ENCODE assay signal across 17 cellular contexts in the genomic region with DNA sequence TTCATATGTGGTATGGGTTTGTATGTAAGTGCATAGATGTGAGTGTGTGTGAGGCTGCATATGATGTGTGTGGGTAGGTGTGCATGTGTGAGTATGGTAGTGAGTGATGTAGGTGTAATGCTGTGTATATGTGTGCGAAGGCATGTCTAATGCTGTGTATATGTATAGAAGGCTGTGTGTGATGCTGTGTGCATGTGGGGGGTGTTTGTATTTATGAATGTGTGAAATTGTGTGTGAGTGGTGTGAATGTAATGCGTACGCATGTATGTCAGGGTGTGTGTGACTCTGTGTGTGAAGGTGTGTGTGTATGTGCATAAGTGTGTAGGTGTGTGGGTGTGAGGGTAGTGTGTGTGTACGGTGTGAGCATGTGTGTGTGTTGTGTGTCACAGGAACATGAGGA.
A peak's percentile ranks its signal among the peaks of the same experiment; 100 is the strongest.
DNase-seq lines count a peak whose midpoint lies in the region; ATAC-seq, FAIRE-seq and TF ChIP-seq lines count a peak whose summit lies in the region.
"Had no signal": no experiment of that assay in that cellular context is flagged by ENCODE, and none has a peak within 500 bp of the region (broad histone marks: within the 10 kb centered on the region; RNA-seq: fewer than 3 reads in every experiment).

No MANE protein-coding gene starts in this region.

- no peaks in the 10 kb centered on the region for H3K79me2 ChIP-seq in trophoblast cell (ENCODE audit: control insufficient read depth, insufficient read depth, low read length, poor library complexity)

- CTCF ChIA-PET in naive thymus-derived CD4-positive, alpha-beta T cell (lab: Charles Lee): no interaction called here

- FAIRE-seq in RCC 7860 (lab: Jason Lieb, UNC): no peak
- FAIRE-seq: GM12892 had no signal

- POLR2A ChIA-PET in naive thymus-derived CD4-positive, alpha-beta T cell (lab: Charles Lee): interaction anchor here (0.6 kb wide), 1 partner anchor 121 kb away, joined by 3 read pairs; no protein-coding TSS in a partner anchor

- peaks cover 0 to 7% of the 10 kb centered on the region in 2 donors for H3K27me3 ChIP-seq in naive thymus-derived CD4-positive, alpha-beta T cell (ENCODE audit: control insufficient read depth in 2 of 2, insufficient read depth in 2 of 2, low read length in 2 of 2)
- H3K27me3 ChIP-seq in trophoblast cell (ENCODE audit: insufficient read depth, low read length): peaks cover 14% of the 10 kb centered on the region

- no peak for TF ChIP-seq CTCF in brain (conservative IDR thresholded peaks at IDR 0.05)

- intact Hi-C loops in naive thymus-derived CD4-positive, alpha-beta T cell (cut with micrococcal nuclease): no loop called here

- no peak overlapping the region for H3K9ac ChIP-seq in trophoblast cell (ENCODE audit: low read length)

- ATAC-seq in naive thymus-derived CD4-positive, alpha-beta T cell: peak; percentile 27
- no peak for ATAC-seq in esophagus mucosa

- no peak overlapping the region for H4K12ac ChIP-seq in trophoblast cell (ENCODE audit: low read depth, low read length)

- no peak overlapping the region for H4K91ac ChIP-seq in trophoblast cell (ENCODE audit: low read depth, low read length)

- WGBS in trophoblast cell (ENCODE audit: extremely low coverage, insufficient coverage, insufficient read length): 100% methylated on average over 3 of the region's 4 CpGs

- H3K27ac ChIP-seq in naive thymus-derived CD4-positive, alpha-beta T cell (ENCODE audit: low read depth, low read length): no peak overlapping the region
- H3K27ac ChIP-seq in trophoblast cell (ENCODE audit: low read depth, low read length): no peak overlapping the region

- peaks cover 32% of the 10 kb centered on the region for H3K4me1 Mint-ChIP-seq in brain
- peaks cover 0 to 21% (median 13%) of the 10 kb centered on the region in 7 donors for H3K4me1 Mint-ChIP-seq in naive thymus-derived CD4-positive, alpha-beta T cell

- no peak overlapping the region for H2BK5ac ChIP-seq in trophoblast cell (ENCODE audit: low read depth, low read length, poor library complexity)

- no peak for DNase-seq in naive thymus-derived CD4-positive, alpha-beta T cell
- no peak for DNase-seq in trophoblast cell
- DNase-seq in RCC 7860 (ENCODE audit: low spot score): no peak
- DNase-seq in NCI-H526 treated with DMSO at 0.1 percent for 48 hours (lab: John Stamatoyannopoulos, UW): no peak
- no peak for DNase-seq in activated CD8-positive, alpha-beta memory T cell treated with anti-CD3 and anti-CD28 coated beads, Interleukin-2, amount 50 U/mL, for 4 hours
- DNase-seq: C1 segment of cervical spinal cord; Calu3; CD4-positive, alpha-beta memory T cell; COR-L47; DMS79 treated with DMSO at 0.1 percent for 48 hours; GF-D8; GOT3; H7; HCEC 1CT had no signal

- no peak overlapping the region for H2AFZ ChIP-seq in trophoblast cell (ENCODE audit: insufficient read depth, low read length, poor library complexity)

- H3K9me3 Mint-ChIP-seq in brain: no peaks in the 10 kb centered on the region
- H3K9me3 Mint-ChIP-seq in naive thymus-derived CD4-positive, alpha-beta T cell: peaks cover 0 to 3% (median 0%) of the 10 kb centered on the region in 11 donors

- peaks cover 39% of the 10 kb centered on the region for H3K27me3 Mint-ChIP-seq in brain
- peaks cover 40 to 58% (median 45%) of the 10 kb centered on the region in 5 donors for H3K27me3 Mint-ChIP-seq in naive thymus-derived CD4-positive, alpha-beta T cell

- peak overlapping the region in 4 of 5 experiments; percentile 1 to 66 (median 22) for H3K27ac Mint-ChIP-seq in brain
- no peak overlapping the region for H3K27ac Mint-ChIP-seq in naive thymus-derived CD4-positive, alpha-beta T cell
- H3K27ac Mint-ChIP-seq: CD4-positive, alpha-beta memory T cell had no signal

- H3K36me3 Mint-ChIP-seq in brain: no peaks in the 10 kb centered on the region
- peaks cover 0 to 4% (median 3%) of the 10 kb centered on the region in 5 donors for H3K36me3 Mint-ChIP-seq in naive thymus-derived CD4-positive, alpha-beta T cell
- H3K36me3 Mint-ChIP-seq: CD4-positive, alpha-beta memory T cell had no signal

- H2BK120ac ChIP-seq in trophoblast cell (ENCODE audit: insufficient read depth, low read length, poor library complexity): no peak overlapping the region

- H4K8ac ChIP-seq in trophoblast cell (ENCODE audit: low read depth, low read length): no peak overlapping the region

- H3K79me1 ChIP-seq in trophoblast cell (ENCODE audit: low read length): no peaks in the 10 kb centered on the region

- H3K9me3 ChIP-seq in naive thymus-derived CD4-positive, alpha-beta T cell (ENCODE audit: control insufficient read depth in 2 of 3, low read length in 3 of 3): no peaks in the 10 kb centered on the region
- no peaks in the 10 kb centered on the region for H3K9me3 ChIP-seq in trophoblast cell (ENCODE audit: insufficient read depth, low read depth, low read length)

- no peak overlapping the region for H3K18ac ChIP-seq in trophoblast cell (ENCODE audit: low read length)

- H3K14ac ChIP-seq in trophoblast cell (ENCODE audit: low read length): no peak overlapping the region

- no peak overlapping the region for H3K4me3 ChIP-seq in naive thymus-derived CD4-positive, alpha-beta T cell (ENCODE audit: low read length)
- H3K4me3 ChIP-seq in trophoblast cell (ENCODE audit: low read depth, low read length): no peak overlapping the region

- no peak overlapping the region for H3K4me2 ChIP-seq in trophoblast cell (ENCODE audit: low read length)

- no peak overlapping the region for H2BK12ac ChIP-seq in trophoblast cell (ENCODE audit: low read length)

- no peak overlapping the region for H3K4ac ChIP-seq in trophoblast cell (ENCODE audit: low read depth, low read length)

- H3K23ac ChIP-seq in trophoblast cell (ENCODE audit: low read length): peak overlapping the region; percentile 41

- peaks cover 0 to 2% of the 10 kb centered on the region in 2 donors for H3K4me1 ChIP-seq in naive thymus-derived CD4-positive, alpha-beta T cell (ENCODE audit: control insufficient read depth in 2 of 2, insufficient read depth in 2 of 2, low read length in 2 of 2)
- peaks cover 8 to 10% of the 10 kb centered on the region in 2 experiments for H3K4me1 ChIP-seq in trophoblast cell (ENCODE audit: control insufficient read depth in 1 of 2, insufficient read depth in 2 of 2, low read length in 2 of 2)

- H2AK5ac ChIP-seq in trophoblast cell (ENCODE audit: low read length): no peak overlapping the region

- H3K4me3 Mint-ChIP-seq in brain: peak overlapping the region; percentile 17 to 92 (median 60)
- peak overlapping the region in 1 of 10 donors; percentile 79 for H3K4me3 Mint-ChIP-seq in naive thymus-derived CD4-positive, alpha-beta T cell
- H3K4me3 Mint-ChIP-seq: CD4-positive, alpha-beta memory T cell had no signal

- no peaks in the 10 kb centered on the region for H3K36me3 ChIP-seq in naive thymus-derived CD4-positive, alpha-beta T cell (ENCODE audit: control insufficient read depth in 2 of 3, insufficient read depth in 3 of 3, low read length in 3 of 3)
- H3K36me3 ChIP-seq in trophoblast cell (ENCODE audit: control insufficient read depth in 1 of 2, insufficient read depth in 2 of 2, low read length in 2 of 2): no peaks in the 10 kb centered on the region

Comparison
In these comparisons a context has a peak if more than half of its experiments do, and no peak if none do; other contexts are left out.
1. H3K27ac Mint-ChIP-seq: peak in brain (4 of 5); none in naive thymus-derived CD4-positive, alpha-beta T cell (0 of 9).